In the genomic region with DNA sequence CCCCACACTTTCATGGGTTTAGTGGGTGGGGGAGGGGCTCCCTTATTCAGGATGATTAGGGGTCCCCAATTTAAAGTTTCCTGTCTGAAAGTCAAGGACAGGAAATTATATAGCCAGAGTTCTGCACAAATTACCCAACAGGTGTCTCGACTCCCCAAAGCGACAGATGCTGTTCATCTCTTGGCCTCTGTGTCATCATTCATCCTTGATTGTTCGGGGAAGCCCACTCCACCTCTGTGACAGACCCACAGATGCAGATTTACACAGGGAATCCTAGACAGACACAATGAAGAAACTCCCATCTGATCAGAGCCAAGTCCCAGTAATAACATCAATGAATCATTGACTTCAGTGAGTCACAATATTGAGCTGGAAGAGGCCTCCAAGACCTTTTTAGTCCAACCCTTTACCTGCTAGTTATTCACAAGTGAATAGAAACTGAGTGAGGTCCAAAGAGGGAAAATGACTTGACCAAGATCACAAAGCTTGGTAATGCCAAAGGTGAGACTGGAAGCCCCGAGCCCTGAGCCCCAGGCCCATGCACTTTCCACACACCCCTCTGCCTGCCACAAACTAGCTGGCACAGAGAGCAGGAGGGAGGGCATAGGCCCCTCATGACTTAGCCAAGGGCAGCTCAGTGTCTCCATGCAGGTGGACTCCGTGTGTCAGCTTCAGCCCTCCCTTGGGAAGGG, we compare ENCODE assay signal across 9 cellular contexts. TPM values are rescaled to one million over a fixed set of nuclear protein-coding genes. Genes with fewer than 3 reads are reported as not detected.
A peak's percentile ranks its signal among the peaks of the same experiment; 100 is the strongest.
DNase-seq lines count a peak whose midpoint lies in the region; ATAC-seq and TF ChIP-seq lines count a peak whose summit lies in the region.
"Had no signal": no experiment of that assay in that cellular context is flagged by ENCODE, and none has a peak within 500 bp of the region (broad histone marks: within the 10 kb centered on the region; RNA-seq: fewer than 3 reads in every experiment).

No MANE protein-coding gene starts in this region.

- POLR2A ChIA-PET in IMR-90 (lab: Charles Lee; ENCODE audit: unreplicated experiment): no interaction called here
- POLR2A ChIA-PET in naive thymus-derived CD4-positive, alpha-beta T cell (lab: Charles Lee): interaction anchor here (0.5 to 3.7 kb wide), 7 partner anchors 8 to 226 kb away, joined by 3 to 22 read pairs (median 5); partner anchors contain the start of genes BMF and SRP14

- ATAC-seq in IMR-90 (ENCODE audit: low read depth) (peak; percentile 18; the same call in 1 of the 2 replicates), HG02588 (IDR thresholded peaks at IDR 0.05; ENCODE audit: unreplicated experiment) (no peak), HG02678 (IDR thresholded peaks at IDR 0.05; ENCODE audit: unreplicated experiment) (no peak), HG02938 (IDR thresholded peaks at IDR 0.05; ENCODE audit: unreplicated experiment) (no peak)
- no peak for ATAC-seq in naive thymus-derived CD4-positive, alpha-beta T cell

- peaks cover 57% of the 10 kb centered on the region for H3K4me1 Mint-ChIP-seq in CD14-positive monocyte
- peaks cover 34 to 63% (median 55%) of the 10 kb centered on the region in 7 donors for H3K4me1 Mint-ChIP-seq in naive thymus-derived CD4-positive, alpha-beta T cell

- intact Hi-C loops in CD14-positive monocyte (cut with micrococcal nuclease) (loop anchor here (2.0 to 10.0 kb wide), 6 partner anchors 35 to 262 kb away; partner anchors contain the start of genes BMF (in 1 of the 2), BUB1B (in 1 of the 2) and FSIP1 (in 1 of the 2)), IMR-90 (cut with micrococcal nuclease) (loop anchor here (5.0 kb wide), 1 partner anchor 115 kb away; the partner anchor contains the start of gene BUB1B), breast epithelium (cut with DNase I; ENCODE audit: low total_unique reads) (loop anchor here (10.0 kb wide), 1 partner anchor 228 kb away; no protein-coding TSS in a partner anchor)
- intact Hi-C loops in naive thymus-derived CD4-positive, alpha-beta T cell (cut with micrococcal nuclease): loop anchor here (1.0 to 10.0 kb wide), 3 partner anchors 8 to 362 kb away; partner anchors contain the start of gene SRP14 (in 1 of the 2)

- no peaks in the 10 kb centered on the region for H4K20me1 ChIP-seq in IMR-90 (ENCODE audit: insufficient read depth, low read length)

- in situ Hi-C loops in IMR-90 (cut with MboI; ENCODE audit: low sequenced_read_pairs): loop anchor here (5.0 to 10.0 kb wide), 3 partner anchors 120 to 378 kb away; no protein-coding TSS in a partner anchor

- peak overlapping the region; percentile 93 for H2AK5ac ChIP-seq in IMR-90 (ENCODE audit: low read depth, low read length)

- H3K36me3 Mint-ChIP-seq in CD14-positive monocyte: peaks cover 0 to 2% of the 10 kb centered on the region in 2 donors
- peaks cover 0 to 17% (median 0%) of the 10 kb centered on the region in 5 donors for H3K36me3 Mint-ChIP-seq in naive thymus-derived CD4-positive, alpha-beta T cell

- no peak overlapping the region for H2AFZ ChIP-seq in IMR-90 (replicated peaks; ENCODE audit: low read length, poor library complexity)

- no peak overlapping the region for H3K4me3 Mint-ChIP-seq in CD14-positive monocyte
- peak overlapping the region in 1 of 10 donors; percentile 35 for H3K4me3 Mint-ChIP-seq in naive thymus-derived CD4-positive, alpha-beta T cell

- WGBS in IMR-90 (ENCODE audit: extremely low coverage in 2 of 2, insufficient read length in 1 of 2), 2 experiments: 30% methylated on average over 2 of the region's 5 CpGs; no CpG with 5 or more reads in 1 of the 2 experiments

- peak overlapping the region; percentile 28; the same call in 1 of the 2 replicates for H4K91ac ChIP-seq in IMR-90 (ENCODE audit: insufficient read depth, low read depth, low read length)

- peak overlapping the region; percentile 8; the same call in 1 of the 2 replicates for H3K18ac ChIP-seq in IMR-90 (ENCODE audit: low read depth, low read length)

- peak overlapping the region; percentile 75 for H2BK20ac ChIP-seq in IMR-90 (ENCODE audit: low read depth, low read length)

- H3K23ac ChIP-seq in IMR-90 (ENCODE audit: low read depth, low read length): peak overlapping the region; percentile 24; the same call in 1 of the 2 replicates

- H3K9me1 ChIP-seq in IMR-90 (ENCODE audit: insufficient read depth, low read length): peaks cover 26% of the 10 kb centered on the region

- peak overlapping the region; percentile 69 for H3K14ac ChIP-seq in IMR-90 (replicated peaks; ENCODE audit: low read depth, low read length)

- TF ChIP-seq CTCF in CD14-positive monocyte (IDR thresholded peaks at IDR 0.05): no peak
- no peak for TF ChIP-seq CTCF in IMR-90 (conservative IDR thresholded peaks at IDR 0.05; ENCODE audit: low read depth, low read length)
- TF ChIP-seq CTCF in breast epithelium (IDR thresholded peaks at IDR 0.05): no peak

- peaks cover 0 to 30% of the 10 kb centered on the region in 2 experiments; a peak in 3 of 4 replicates for H3K79me1 ChIP-seq in IMR-90 (ENCODE audit: low read depth in 1 of 2, low read length in 2 of 2)

- H3K27ac ChIP-seq in IMR-90 (ENCODE audit: insufficient read depth, low read length) (peak overlapping the region; percentile 3; the same call in 1 of the 2 replicates), breast epithelium (peak overlapping the region; percentile 69 to 83)
- peak overlapping the region; percentile 55 for H3K27ac ChIP-seq in naive thymus-derived CD4-positive, alpha-beta T cell (ENCODE audit: low read depth, low read length)

- no TSS peak for BruUV-seq in IMR-90 (replicated peaks; lab: Mats Ljungman, UMichigan)

- peak overlapping the region in 1 of 2 experiments; percentile 69; a peak in 1 of 4 replicates for H4K8ac ChIP-seq in IMR-90 (ENCODE audit: low read depth in 2 of 2, low read length in 2 of 2)

- H2BK15ac ChIP-seq in IMR-90 (ENCODE audit: low read depth, low read length): no peak overlapping the region; the same call in 2 of the 3 replicates

- peak overlapping the region; percentile 42 for H2BK5ac ChIP-seq in IMR-90 (ENCODE audit: low read depth, low read length, poor library complexity, severe bottlenecking)

- no peaks in the 10 kb centered on the region for H3K27me3 Mint-ChIP-seq in CD14-positive monocyte (ENCODE audit: low read depth in 3 of 3)
- no peaks in the 10 kb centered on the region for H3K27me3 Mint-ChIP-seq in naive thymus-derived CD4-positive, alpha-beta T cell

- TF ChIP-seq POLR2A in IMR-90 (IDR thresholded peaks at IDR 0.05; ENCODE audit: low read depth, low read length) (no peak), breast epithelium (IDR thresholded peaks at IDR 0.05) (no peak)

- dilution Hi-C loops in IMR-90 (cut with HindIII; ENCODE audit: low sequenced_read_pairs, unreplicated experiment): no loop called here

- H3K4ac ChIP-seq in IMR-90 (ENCODE audit: low read depth, low read length): peak overlapping the region; percentile 96

- H3K9me3 Mint-ChIP-seq in CD14-positive monocyte: peaks cover 0 to 4% (median 0%) of the 10 kb centered on the region in 7 donors
- peaks cover 0 to 2% (median 0%) of the 10 kb centered on the region in 11 donors for H3K9me3 Mint-ChIP-seq in naive thymus-derived CD4-positive, alpha-beta T cell

- peak overlapping the region; percentile 9; the same call in 1 of the 2 replicates for H4K5ac ChIP-seq in IMR-90 (ENCODE audit: low read depth, low read length)

- H2BK120ac ChIP-seq in IMR-90 (ENCODE audit: low read depth, low read length): peak overlapping the region; percentile 92

- CTCF ChIA-PET in IMR-90 (lab: Yijun Ruan, JAX): interaction anchor here (0.8 to 5.2 kb wide), 7 partner anchors 8 to 228 kb away, joined by 3 to 26 read pairs (median 3); partner anchors contain the start of gene SRP14
- CTCF ChIA-PET in naive thymus-derived CD4-positive, alpha-beta T cell (lab: Charles Lee): interaction anchor here (0.6 to 5.3 kb wide), 10 partner anchors 8 to 232 kb away, joined by 3 to 69 read pairs (median 4); partner anchors contain the start of genes BMF and SRP14

- no peak overlapping the region for H3K9ac ChIP-seq in IMR-90 (ENCODE audit: low read depth, low read length)

- H3K4me2 ChIP-seq in IMR-90 (ENCODE audit: low read depth, low read length): no peak overlapping the region

- H3K36me3 ChIP-seq in IMR-90 (ENCODE audit: control insufficient read depth, insufficient read depth, low read length) (no peaks in the 10 kb centered on the region), breast epithelium (no peaks in the 10 kb centered on the region)
- H3K36me3 ChIP-seq in naive thymus-derived CD4-positive, alpha-beta T cell (ENCODE audit: control insufficient read depth in 2 of 3, insufficient read depth in 3 of 3, low read length in 3 of 3): no peaks in the 10 kb centered on the region

- H3K4me1 ChIP-seq in IMR-90 (ENCODE audit: control insufficient read depth, insufficient read depth, low read length) (peaks cover 19% of the 10 kb centered on the region), breast epithelium (peaks cover 0 to 5% of the 10 kb centered on the region in 2 donors)
- peaks cover 43 to 53% of the 10 kb centered on the region in 2 donors for H3K4me1 ChIP-seq in naive thymus-derived CD4-positive, alpha-beta T cell (ENCODE audit: control insufficient read depth in 2 of 2, insufficient read depth in 2 of 2, low read length in 2 of 2)

- DNase-seq in CD14-positive monocyte (ENCODE audit: low spot score): no peak
- peak; percentile 84 for DNase-seq in IMR-90
- no peak for DNase-seq in breast epithelium (ENCODE audit: low spot score in 2 of 2)
- no peak for DNase-seq in naive thymus-derived CD4-positive, alpha-beta T cell
- no peak for DNase-seq in activated CD8-positive, alpha-beta memory T cell treated with anti-CD3 and anti-CD28 coated beads, Interleukin-2, amount 50 U/mL, for 4 hours
- DNase-seq: NCI-H526 had no signal

- no peak overlapping the region for H2AK9ac ChIP-seq in IMR-90 (replicated peaks; ENCODE audit: low read depth, low read length, poor library complexity)

- H3K4me3 ChIP-seq in IMR-90 (ENCODE audit: insufficient read depth, low read depth, low read length) (no peak overlapping the region), breast epithelium (no peak overlapping the region)
- no peak overlapping the region for H3K4me3 ChIP-seq in naive thymus-derived CD4-positive, alpha-beta T cell (ENCODE audit: low read length)

- peak overlapping the region; percentile 93 to 98 (median 97) for H3K27ac Mint-ChIP-seq in CD14-positive monocyte
- peak overlapping the region in 6 of 9 donors; percentile 24 to 93 (median 78) for H3K27ac Mint-ChIP-seq in naive thymus-derived CD4-positive, alpha-beta T cell

- H3K27me3 ChIP-seq in IMR-90 (ENCODE audit: control insufficient read depth, insufficient read depth, low read length): no peaks in the 10 kb centered on the region
- H3K27me3 ChIP-seq in breast epithelium: no peaks in the 10 kb centered on the region
- H3K27me3 ChIP-seq in naive thymus-derived CD4-positive, alpha-beta T cell (ENCODE audit: control insufficient read depth in 2 of 2, insufficient read depth in 2 of 2, low read length in 2 of 2): no peaks in the 10 kb centered on the region

- TF ChIP-seq RAD21 in IMR-90 (IDR thresholded peaks at IDR 0.05; ENCODE audit: low read length): no peak

- no peak overlapping the region for H3K56ac ChIP-seq in IMR-90 (ENCODE audit: extremely low read depth, insufficient read depth, low read length)

- H3K9me3 ChIP-seq in IMR-90 (ENCODE audit: control insufficient read depth, insufficient read depth, low read length) (no peaks in the 10 kb centered on the region), breast epithelium (no peaks in the 10 kb centered on the region)
- H3K9me3 ChIP-seq in naive thymus-derived CD4-positive, alpha-beta T cell (ENCODE audit: control insufficient read depth in 2 of 3, low read length in 3 of 3): no peaks in the 10 kb centered on the region

RNA-seq across cellular contexts. Expression of gene SRP14, which starts 7.9 kb away (rescaled TPM):
- polyA plus RNA-seq in CD14-positive monocyte (100 to 1,000 TPM; 525 to 548 TPM), IMR-90 (2012; rRNA removed) (295 and 296 TPM in 2 replicates)
- total RNA-seq in IMR-90 (2012; rRNA removed) (106 and 205 TPM in 2 replicates), breast epithelium (100 to 1,000 TPM; 279 to 310 (median 299) TPM)
- polyA plus RNA-seq in IMR-90 (2012; cell fraction: cytosol; rRNA removed): 198 and 487 TPM in 2 replicates
- 41.4 and 203 TPM in 2 replicates for polyA plus RNA-seq in IMR-90 (2012; cell fraction: nucleus; rRNA removed; ENCODE audit: low replicate concordance)
- total RNA-seq in naive thymus-derived CD4-positive, alpha-beta T cell: 100 to 1,000 TPM in 4 of 5 experiments, 10 to 100 TPM in 1; 92.1 to 157 (median 111) TPM
- 100 to 1,000 TPM; 787 to 963 TPM for polyA plus RNA-seq in naive thymus-derived CD4-positive, alpha-beta T cell

Comparison
In these comparisons a context has a peak if more than half of its experiments do, and no peak if none do; other contexts are left out.
1. H3K27ac ChIP-seq: peak in every context shown above with its lines; median percentile 76 in breast epithelium; 55 in naive thymus-derived CD4-positive, alpha-beta T cell; 3 in IMR-90.